8 cellular contexts compared by ENCODE assay signal in the genomic region with DNA sequence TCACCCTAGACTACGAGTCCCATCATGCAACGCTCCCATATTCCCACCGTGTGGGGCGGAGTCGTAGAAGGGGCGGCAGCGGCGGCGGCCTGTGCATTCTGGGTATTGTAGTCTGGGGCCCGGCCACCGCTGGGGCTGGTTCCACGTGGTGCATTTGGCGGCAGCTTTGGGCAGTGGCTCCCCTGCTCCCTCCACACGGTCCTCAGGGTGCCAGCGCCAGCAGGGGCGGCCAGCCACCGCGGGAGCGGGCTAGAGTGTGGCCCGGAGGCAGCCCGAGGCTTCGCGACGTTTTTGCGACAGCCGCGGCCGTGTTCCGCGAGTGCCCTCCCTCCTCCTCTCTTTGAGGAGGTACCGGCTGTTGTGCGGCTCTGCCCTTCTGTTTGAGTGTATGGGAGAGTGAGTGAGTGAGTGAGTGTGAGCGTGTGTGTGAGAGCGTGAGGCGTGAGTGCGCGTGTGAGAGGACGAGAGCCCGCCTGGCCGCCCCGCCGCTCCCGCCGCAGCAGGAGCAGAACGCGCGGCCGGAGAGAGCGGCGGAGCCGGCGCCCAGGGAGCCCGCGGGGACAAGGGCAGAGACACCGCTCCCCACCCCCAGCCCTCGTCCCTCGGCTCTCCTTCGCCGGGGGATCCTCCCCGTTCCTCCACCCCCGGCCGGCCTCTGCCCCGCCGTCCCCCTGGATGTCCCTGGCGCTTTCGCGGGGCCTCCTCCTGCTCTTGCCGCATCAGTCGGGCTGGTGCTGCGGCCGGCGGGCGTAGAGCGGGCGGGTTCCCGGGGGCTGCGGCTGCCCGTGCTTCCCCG. TPM values are rescaled to one million over a fixed set of nuclear protein-coding genes. Genes with fewer than 3 reads are reported as not detected.
DNase-seq lines count a peak whose midpoint lies in the region; ATAC-seq and TF ChIP-seq lines count a peak whose summit lies in the region.

A gene (plus strand): TSS at position 343 of the 796 bp plus-strand sequence. CDS start 513 bp downstream, outside the sequence.

- peak; percentile 81 to 94 (median 93) for DNase-seq in CD4-positive, CD25-positive, alpha-beta regulatory T cell
- DNase-seq in NCI-H82 (lab: John Stamatoyannopoulos, UW) (peak; percentile 99), dorsolateral prefrontal cortex (peak; percentile 89 to 93 (median 91))
- DNase-seq in activated CD4-positive, alpha-beta T cell treated with anti-CD3 and anti-CD28 coated beads, Interleukin-2, amount 50 U/mL, for 48 hours: peak; percentile 87 to 90
- DNase-seq in stimulated activated CD4-positive, alpha-beta T cell treated with anti-CD3 and anti-CD28 coated beads, Interleukin-4, amount 100 ng/mL, for 1 hour: peak; percentile 89

- H3K9me3 ChIP-seq in CD4-positive, CD25-positive, alpha-beta regulatory T cell (ENCODE audit: control insufficient read depth in 2 of 2, low read length in 2 of 2): no peaks in the 10 kb centered on the region
- H3K9me3 ChIP-seq in liver (ENCODE audit: control insufficient read depth in 4 of 4, low read length in 3 of 4): no peaks in the 10 kb centered on the region

- no peaks in the 10 kb centered on the region for H3K36me3 ChIP-seq in CD4-positive, CD25-positive, alpha-beta regulatory T cell (ENCODE audit: control insufficient read depth, insufficient read depth, low read length)
- no peaks in the 10 kb centered on the region for H3K36me3 ChIP-seq in liver (ENCODE audit: control insufficient read depth in 4 of 4, insufficient read depth in 3 of 4, low read depth in 1 of 4, low read length in 3 of 4)

- peak; percentile 87 for ATAC-seq in CD4-positive, CD25-positive, alpha-beta regulatory T cell (ENCODE audit: low read depth in 2 of 2)
- ATAC-seq in GM19452 (IDR thresholded peaks at IDR 0.05; ENCODE audit: unreplicated experiment): peak; percentile 87
- ATAC-seq in HG03575 (IDR thresholded peaks at IDR 0.05; ENCODE audit: extremely low read depth, insufficient number of reproducible peaks, low FRiP score, unreplicated experiment): peak; percentile 71

- peaks cover 10% of the 10 kb centered on the region for H3K27me3 ChIP-seq in CD4-positive, CD25-positive, alpha-beta regulatory T cell (ENCODE audit: control insufficient read depth, insufficient read depth, low read length)
- H3K27me3 ChIP-seq in dorsolateral prefrontal cortex (no peaks in the 10 kb centered on the region), liver (ENCODE audit: control insufficient read depth in 4 of 4, insufficient read depth in 4 of 4, low read length in 3 of 4) (no peaks in the 10 kb centered on the region)

- intact Hi-C loops in dorsolateral prefrontal cortex (cut with DNase I): loop anchor here (1.0 to 10.0 kb wide), 7 partner anchors 31 to 308 kb away; a partner anchor contains a TSS

- peak within 1 kb of the TSS; percentile 76 to 80 for H3K9ac ChIP-seq in liver (ENCODE audit: low read depth in 1 of 2, low read length in 2 of 2)

- peaks cover 12 to 45% (median 38%) of the 10 kb centered on the region in 4 donors for H3K4me1 Mint-ChIP-seq in CD4-positive, CD25-positive, alpha-beta regulatory T cell

- WGBS in liver: under 1% methylated on average over 79 of the region's 79 CpGs

- no peaks in the 10 kb centered on the region for H3K9me3 Mint-ChIP-seq in CD4-positive, CD25-positive, alpha-beta regulatory T cell

- H3K4me3 Mint-ChIP-seq in CD4-positive, CD25-positive, alpha-beta regulatory T cell: peak within 1 kb of the TSS; percentile 92 to 98 (median 95)

- H3K4me1 ChIP-seq in CD4-positive, CD25-positive, alpha-beta regulatory T cell (ENCODE audit: control insufficient read depth, insufficient read depth, low read length, poor library complexity, severe bottlenecking): peaks cover 22% of the 10 kb centered on the region
- H3K4me1 ChIP-seq in liver (ENCODE audit: control insufficient read depth in 4 of 4, insufficient read depth in 4 of 4, low read length in 3 of 4): peaks cover 0 to 15% (median 11%) of the 10 kb centered on the region in 4 donors

- TF ChIP-seq CTCF in dorsolateral prefrontal cortex (IDR thresholded peaks at IDR 0.05 in 54 of 56, conservative IDR thresholded peaks at IDR 0.05 in 2 of 56; ENCODE audit: low read depth in 1 of 56, partially characterized antibody in 56 of 56) (peak in 28 of 56 donors; percentile 3 to 61 (median 30)), liver (IDR thresholded peaks at IDR 0.05; ENCODE audit: low read depth, low read length, missing input control) (no peak)

- peak; percentile 16 to 18 for TF ChIP-seq RAD21 in liver (IDR thresholded peaks at IDR 0.05)

- peaks cover 14% of the 10 kb centered on the region for H3K27me3 Mint-ChIP-seq in CD4-positive, CD25-positive, alpha-beta regulatory T cell

- H3K36me3 Mint-ChIP-seq in CD4-positive, CD25-positive, alpha-beta regulatory T cell: no peaks in the 10 kb centered on the region

- H3K27ac Mint-ChIP-seq in CD4-positive, CD25-positive, alpha-beta regulatory T cell: peak within 1 kb of the TSS; percentile 85 to 97 (median 91)

- H3K4me3 ChIP-seq in CD4-positive, CD25-positive, alpha-beta regulatory T cell (ENCODE audit: low read depth, low read length): peak within 1 kb of the TSS; percentile 80
- H3K4me3 ChIP-seq in dorsolateral prefrontal cortex (peak within 1 kb of the TSS; percentile 65 to 99 (median 91)), liver (ENCODE audit: low read depth in 1 of 3, low read length in 3 of 3) (peak within 1 kb of the TSS; percentile 72 to 94 (median 83))

- peak within 1 kb of the TSS; percentile 80 for H3K27ac ChIP-seq in CD4-positive, CD25-positive, alpha-beta regulatory T cell (ENCODE audit: insufficient read depth, low read length, poor library complexity, severe bottlenecking)
- H3K27ac ChIP-seq in dorsolateral prefrontal cortex (peak within 1 kb of the TSS; percentile 84 to 100 (median 97)), liver (ENCODE audit: low read depth in 1 of 2, low read length in 2 of 2) (peak within 1 kb of the TSS; percentile 89 to 97)

TF ChIP-seq in liver, 16 proteins besides CTCF, POLR2A, EP300 and RAD21 (continues in another document):
- TF ChIP-seq, protein P1, sequence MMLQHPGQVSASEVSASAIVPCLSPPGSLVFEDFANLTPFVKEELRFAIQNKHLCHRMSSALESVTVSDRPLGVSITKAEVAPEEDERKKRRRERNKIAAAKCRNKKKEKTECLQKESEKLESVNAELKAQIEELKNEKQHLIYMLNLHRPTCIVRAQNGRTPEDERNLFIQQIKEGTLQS (IDR thresholded peaks at IDR 0.05): no peak
- no peak for TF ChIP-seq JUND (IDR thresholded peaks at IDR 0.05)
- peak; percentile 49 for TF ChIP-seq SP1 (IDR thresholded peaks at IDR 0.05)
- peak; percentile 7 for TF ChIP-seq FOXA2 (IDR thresholded peaks at IDR 0.05)
- TF ChIP-seq GABPA (IDR thresholded peaks at IDR 0.05 in 1 of 2, conservative IDR thresholded peaks at IDR 0.05 in 1 of 2): peak in 1 of 2 donors; percentile 71
- no peak for TF ChIP-seq RXRA (IDR thresholded peaks at IDR 0.05)
- TF ChIP-seq FOXA1 (IDR thresholded peaks at IDR 0.05): no peak
- TF ChIP-seq HNF4G (IDR thresholded peaks at IDR 0.05): no peak
- peak; percentile 74 for TF ChIP-seq TAF1 (conservative IDR thresholded peaks at IDR 0.05)
- no peak for TF ChIP-seq HNF4A (conservative IDR thresholded peaks at IDR 0.05)
- TF ChIP-seq, protein P2, sequence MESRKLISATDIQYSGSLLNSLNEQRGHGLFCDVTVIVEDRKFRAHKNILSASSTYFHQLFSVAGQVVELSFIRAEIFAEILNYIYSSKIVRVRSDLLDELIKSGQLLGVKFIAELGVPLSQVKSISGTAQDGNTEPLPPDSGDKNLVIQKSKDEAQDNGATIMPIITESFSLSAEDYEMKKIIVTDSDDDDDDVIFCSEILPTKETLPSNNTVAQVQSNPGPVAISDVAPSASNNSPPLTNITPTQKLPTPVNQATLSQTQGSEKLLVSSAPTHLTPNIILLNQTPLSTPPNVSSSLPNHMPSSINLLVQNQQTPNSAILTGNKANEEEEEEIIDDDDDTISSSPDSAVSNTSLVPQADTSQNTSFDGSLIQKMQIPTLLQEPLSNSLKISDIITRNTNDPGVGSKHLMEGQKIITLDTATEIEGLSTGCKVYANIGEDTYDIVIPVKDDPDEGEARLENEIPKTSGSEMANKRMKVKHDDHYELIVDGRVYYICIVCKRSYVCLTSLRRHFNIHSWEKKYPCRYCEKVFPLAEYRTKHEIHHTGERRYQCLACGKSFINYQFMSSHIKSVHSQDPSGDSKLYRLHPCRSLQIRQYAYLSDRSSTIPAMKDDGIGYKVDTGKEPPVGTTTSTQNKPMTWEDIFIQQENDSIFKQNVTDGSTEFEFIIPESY (IDR thresholded peaks at IDR 0.05): peak; percentile 73
- TF ChIP-seq, protein P3, sequence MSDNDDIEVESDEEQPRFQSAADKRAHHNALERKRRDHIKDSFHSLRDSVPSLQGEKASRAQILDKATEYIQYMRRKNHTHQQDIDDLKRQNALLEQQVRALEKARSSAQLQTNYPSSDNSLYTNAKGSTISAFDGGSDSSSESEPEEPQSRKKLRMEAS (IDR thresholded peaks at IDR 0.05): no peak
- no peak for TF ChIP-seq EGR1 (IDR thresholded peaks at IDR 0.05; ENCODE audit: low read depth in 2 of 2)

RNA-seq across cellular contexts. Expression of the gene that starts here (rescaled TPM):
- 10.1 TPM for total RNA-seq in CD4-positive, CD25-positive, alpha-beta regulatory T cell
- polyA plus RNA-seq in CD4-positive, CD25-positive, alpha-beta regulatory T cell: 1 to 10 TPM; 4.0 to 5.1 (median 4.5) TPM
- total RNA-seq in dorsolateral prefrontal cortex (10 to 100 TPM; 10.4 to 23.0 (median 14.9) TPM), liver (10 to 100 TPM in 1 of 2 donors, 1 to 10 TPM in 1; 7.6 to 10.8 TPM)
- polyA plus RNA-seq in liver: 1 to 10 TPM; 3.3 to 5.9 TPM

Comparison
In these comparisons a context has a peak if more than half of its experiments do, and no peak if none do; other contexts are left out.
1. Peak in every context shown above with its lines: DNase-seq, ATAC-seq, H3K4me3 ChIP-seq and H3K27ac ChIP-seq.